In genomic region chr9:72882117-72882775, GRCh38 we compare ENCODE assay signal across 15 cellular contexts.
DNase-seq lines count a peak whose midpoint lies in the region; TF ChIP-seq lines count a peak whose summit lies in the region.
"Had no signal": no experiment of that assay in that cellular context is flagged by ENCODE, and none has a peak within 500 bp of the region (broad histone marks: within the 10 kb centered on the region; RNA-seq: fewer than 3 reads in every experiment).

No MANE protein-coding gene starts in this region.

- no peak overlapping the region for H2AK5ac ChIP-seq in mesenchymal stem cell (ENCODE audit: low read length, severe bottlenecking)

- no peak overlapping the region for H4K8ac ChIP-seq in mesenchymal stem cell (ENCODE audit: low read length)

- H3K27me3 ChIP-seq in tibial artery (no peaks in the 10 kb centered on the region), mesenchymal stem cell (ENCODE audit: control insufficient read depth in 1 of 2, insufficient read depth in 1 of 2, low read length in 2 of 2) (peaks cover 0 to 6% of the 10 kb centered on the region in 2 experiments)
- H3K27me3 ChIP-seq: suprapubic skin had no signal

- no peak overlapping the region for H4K91ac ChIP-seq in mesenchymal stem cell (ENCODE audit: low read length)

- H3K79me1 ChIP-seq in mesenchymal stem cell (replicated peaks; ENCODE audit: low read length, poor library complexity, severe bottlenecking), result no peaks in the 10 kb centered on the region

- TF ChIP-seq CTCF in tibial artery (IDR thresholded peaks at IDR 0.05), result no peak

- H2BK5ac ChIP-seq in mesenchymal stem cell (ENCODE audit: low read depth, low read length, poor library complexity, severe bottlenecking), result no peak overlapping the region

- DNase-seq in LoVo (ENCODE audit: low spot score) (peak; percentile 31), cardiac septum (ENCODE audit: low spot score) (peak; percentile 78), pons (ENCODE audit: low spot score) (peak; percentile 19), tibial artery (peak; percentile 36 to 79), mesenchymal stem cell (no peak), CD1c-positive myeloid dendritic cell (ENCODE audit: extremely low spot score) (no peak)
- no peak for DNase-seq in activated CD4-positive, CD25-positive, alpha-beta regulatory T cell treated with anti-CD3 and anti-CD28 coated beads, Interleukin-2, amount 50 U/mL, for 72 hours
- DNase-seq: activated T-cell treated with anti-CD3 and anti-CD28 coated beads, Interleukin-2, amount 50 U/mL, for 72 hours; DND-41; endodermal cell; glutamatergic neuron; NCI-H1105; NCI-H2081; SK-N-SH had no signal

- peaks cover 0 to 13% (median 7%) of the 10 kb centered on the region in 4 donors for H3K4me1 ChIP-seq in tibial artery
- no peaks in the 10 kb centered on the region for H3K4me1 ChIP-seq in mesenchymal stem cell (ENCODE audit: control insufficient read depth, insufficient read depth, low read depth, low read length)

- no peaks in the 10 kb centered on the region for H3K36me3 ChIP-seq in tibial artery
- H3K36me3 ChIP-seq in mesenchymal stem cell (ENCODE audit: control insufficient read depth in 1 of 2, insufficient read depth in 2 of 2, low read depth in 1 of 2, low read length in 2 of 2), result no peaks in the 10 kb centered on the region
- H3K36me3 ChIP-seq: suprapubic skin had no signal

- no peak overlapping the region for H2BK120ac ChIP-seq in mesenchymal stem cell (ENCODE audit: low read depth, low read length)

- WGBS in mesenchymal stem cell, result 89% methylated on average over 6 of the region's 6 CpGs

- H3K4ac ChIP-seq in mesenchymal stem cell (ENCODE audit: low read depth in 1 of 2, low read length in 2 of 2), result no peak overlapping the region

- H3K23ac ChIP-seq in mesenchymal stem cell (ENCODE audit: low read length in 2 of 2), result no peak overlapping the region

- H2BK15ac ChIP-seq in mesenchymal stem cell (ENCODE audit: low read depth, poor library complexity, severe bottlenecking), result no peak overlapping the region

- H2BK12ac ChIP-seq in mesenchymal stem cell (ENCODE audit: low read length in 2 of 2), result no peak overlapping the region

- no peak overlapping the region for H2AFZ ChIP-seq in mesenchymal stem cell (ENCODE audit: low read depth, low read length)

- H3K4me2 ChIP-seq in mesenchymal stem cell (ENCODE audit: low read length, poor library complexity, severe bottlenecking), result no peak overlapping the region
- H3K4me2 ChIP-seq: SK-N-SH had no signal

- no peak overlapping the region for H3K9ac ChIP-seq in mesenchymal stem cell (ENCODE audit: low read length)
- H3K9ac ChIP-seq: SK-N-SH had no signal

- H3K4me3 ChIP-seq in tibial artery (no peak overlapping the region), mesenchymal stem cell (ENCODE audit: insufficient read depth in 1 of 2, low read depth in 1 of 2, low read length in 2 of 2) (no peak overlapping the region)
- H3K4me3 ChIP-seq: suprapubic skin had no signal

- H3K14ac ChIP-seq in mesenchymal stem cell (ENCODE audit: low read length in 2 of 2), result no peak overlapping the region

- H3K18ac ChIP-seq in mesenchymal stem cell (ENCODE audit: low read depth in 1 of 2, low read length in 2 of 2), result no peak overlapping the region

- intact Hi-C loops in cardiac septum (cut with DNase I), result no loop called here
- intact Hi-C loops in tibial artery (cut with DNase I; ENCODE audit: low total_unique reads), result no loop called here

- H3K9me3 ChIP-seq in tibial artery, result no peaks in the 10 kb centered on the region
- H3K9me3 ChIP-seq in mesenchymal stem cell (ENCODE audit: control insufficient read depth, low read length), result no peaks in the 10 kb centered on the region
- H3K9me3 ChIP-seq: SK-N-SH, suprapubic skin had no signal

- H3K27ac ChIP-seq in tibial artery (peak overlapping the region; percentile 57 to 63), mesenchymal stem cell (ENCODE audit: low read length, poor library complexity, severe bottlenecking) (no peak overlapping the region)
- H3K27ac ChIP-seq: suprapubic skin had no signal

Comparison
In these comparisons a context has a peak if more than half of its experiments do, and no peak if none do; other contexts are left out.
1. DNase-seq: peak in LoVo (single experiment), cardiac septum (single experiment), pons (single experiment) and tibial artery (2 of 2); none in activated CD4-positive, CD25-positive, alpha-beta regulatory T cell treated with anti-CD3 and anti-CD28 coated beads, Interleukin-2, amount 50 U/mL, for 72 hours (single experiment), mesenchymal stem cell (single experiment) and CD1c-positive myeloid dendritic cell (single experiment).